ENCODE assay signal across 1 cellular context in genomic region chr11:45092901-45093760, GRCh38.
TF ChIP-seq lines count a peak whose summit lies in the region.

No MANE protein-coding gene starts in this region.

TF ChIP-seq in K562, 482 proteins besides CTCF, POLR2A, EP300 and RAD21 (continues in another document):
- TF ChIP-seq MBD1 (CRISPR knock-in tag; IDR thresholded peaks at IDR 0.05) (no peak), CAMTA2 (CRISPR knock-in tag; conservative IDR thresholded peaks at IDR 0.05) (no peak), POLR2B (IDR thresholded peaks at IDR 0.05; ENCODE audit: low read depth, partially characterized antibody) (no peak), ZFP36 (IDR thresholded peaks at IDR 0.05; ENCODE audit: low read depth, low read length, partially characterized antibody) (no peak), ZSCAN32 (CRISPR knock-in tag; IDR thresholded peaks at IDR 0.05) (no peak), RREB1 (CRISPR knock-in tag; IDR thresholded peaks at IDR 0.05) (no peak), E2F5 (CRISPR knock-in tag; IDR thresholded peaks at IDR 0.05) (no peak), ZBTB9 (CRISPR knock-in tag; IDR thresholded peaks at IDR 0.05) (no peak), PHF21A (IDR thresholded peaks at IDR 0.05; ENCODE audit: borderline replicate concordance, low read depth) (no peak), REST (CRISPR knock-in tag; IDR thresholded peaks at IDR 0.05; ENCODE audit: low read depth) (no peak), SRSF3 (IDR thresholded peaks at IDR 0.05; ENCODE audit: insufficient read depth, low read length) (no peak), MEIS2 (IDR thresholded peaks at IDR 0.05; ENCODE audit: partially characterized antibody) (peak; percentile 21), NFRKB (IDR thresholded peaks at IDR 0.05; ENCODE audit: low read depth) (no peak), FOSL1 (tag; conservative IDR thresholded peaks at IDR 0.05) (peak; percentile 73), ZNF507 (tag; conservative IDR thresholded peaks at IDR 0.05) (no peak), TAF15 (IDR thresholded peaks at IDR 0.05; ENCODE audit: low read depth, low read length) (no peak), ZNF232 (CRISPR knock-in tag; IDR thresholded peaks at IDR 0.05) (no peak), ETV1 (tag; conservative IDR thresholded peaks at IDR 0.05; ENCODE audit: low read depth) (no peak), GTF2E2 (tag; IDR thresholded peaks at IDR 0.05) (no peak), SIRT6 (IDR thresholded peaks at IDR 0.05; ENCODE audit: low read depth, low read length) (no peak), CBFA2T3 (IDR thresholded peaks at IDR 0.05) (peak; percentile 14; the same call in 1 of the 2 replicates), RNF219 (CRISPR knock-in tag; IDR thresholded peaks at IDR 0.05) (no peak), KDM4B (IDR thresholded peaks at IDR 0.05; ENCODE audit: borderline replicate concordance in 2 of 2, low read depth in 1 of 2) (no peak), PKNOX1 (IDR thresholded peaks at IDR 0.05) (peak; percentile 53; the same call in 1 of the 2 replicates), SP2 (IDR thresholded peaks at IDR 0.05; ENCODE audit: extremely low read depth, low read depth, low read length, poor library complexity, severe bottlenecking) (no peak), ZBTB33 (CRISPR knock-in tag; IDR thresholded peaks at IDR 0.05) (no peak), ZNF57 (CRISPR knock-in tag; IDR thresholded peaks at IDR 0.05) (no peak), BHLHE40 (IDR thresholded peaks at IDR 0.05; ENCODE audit: low read length) (no peak), U2AF1 (optimal IDR thresholded peaks at IDR 0.05; ENCODE audit: low read depth, low read length) (no peak), EZH2 (IDR thresholded peaks at IDR 0.05; ENCODE audit: borderline replicate concordance, low read depth, low read length) (no peak), BRCA1 (IDR thresholded peaks at IDR 0.05) (no peak), BRCA1 (CRISPR knock-in tag; IDR thresholded peaks at IDR 0.05) (no peak), MNT (conservative IDR thresholded peaks at IDR 0.05) (no peak), DPF2 (IDR thresholded peaks at IDR 0.05) (no peak), CTBP1 (IDR thresholded peaks at IDR 0.05; ENCODE audit: borderline replicate concordance) (no peak), ID3 (CRISPR knock-in tag; IDR thresholded peaks at IDR 0.05) (no peak), ID3 (tag; IDR thresholded peaks at IDR 0.05) (no peak), NR0B1 (IDR thresholded peaks at IDR 0.05; ENCODE audit: partially characterized antibody) (no peak)
